27 cellular contexts compared by ENCODE assay signal in genomic region chr22:31029276-31029675, GRCh38.
"Had no signal": no experiment of that assay in that cellular context is flagged by ENCODE, and none has a peak within 500 bp of the region (broad histone marks: within the 10 kb centered on the region; RNA-seq: fewer than 3 reads in every experiment).

No MANE protein-coding gene starts in this region.

- H3K27me3 ChIP-seq: colonic mucosa, dorsolateral prefrontal cortex, esophagus muscularis mucosa, esophagus squamous epithelium, gastrocnemius medialis, gastroesophageal sphincter, heart left ventricle, heart right ventricle had no signal

- H3K27ac ChIP-seq: colonic mucosa, coronary artery, dorsolateral prefrontal cortex, epithelial cell of prostate, esophagus muscularis mucosa, esophagus squamous epithelium, foreskin keratinocyte, gastrocnemius medialis, gastroesophageal sphincter, heart left ventricle, heart right ventricle had no signal

- H3K9me3 ChIP-seq: colonic mucosa, esophagus muscularis mucosa, gastrocnemius medialis, gastroesophageal sphincter, heart right ventricle had no signal

- H3K4me1 ChIP-seq: colonic mucosa, esophagus squamous epithelium, foreskin keratinocyte, gastrocnemius medialis, gastroesophageal sphincter, heart left ventricle, heart right ventricle had no signal

- H3K36me3 ChIP-seq: colonic mucosa, esophagus muscularis mucosa, esophagus squamous epithelium, gastrocnemius medialis, gastroesophageal sphincter, heart left ventricle, heart right ventricle had no signal

- DNase-seq: colonic mucosa; cortex of kidney; dermis blood vessel endothelial cell; dorsolateral prefrontal cortex; effector CD4-positive, alpha-beta T cell; effector CD8-positive, alpha-beta T cell; effector memory CD4-positive, alpha-beta T cell; effector memory CD8-positive, alpha-beta T cell; endodermal cell; erythroblast; esophagus squamous epithelium; foreskin fibroblast; foreskin keratinocyte; foreskin melanocyte; gastrocnemius medialis; glutamatergic neuron; heart left ventricle; heart right ventricle had no signal

- FAIRE-seq: colon, endometrium, endothelial cell of umbilical vein, frontal cortex had no signal

- H3K4me3 ChIP-seq: colonic mucosa, coronary artery, dorsolateral prefrontal cortex, esophagus muscularis mucosa, esophagus squamous epithelium, gastrocnemius medialis, gastroesophageal sphincter, heart left ventricle, heart right ventricle had no signal

- ATAC-seq: effector memory CD8-positive, alpha-beta T cell; esophagus mucosa; foreskin keratinocyte; gastrocnemius medialis; gastroesophageal sphincter; heart left ventricle; heart right ventricle had no signal
